8 cellular contexts compared by ENCODE assay signal in genomic region chr5:160370713-160371034, GRCh38. TPM values are rescaled to one million over a fixed set of nuclear protein-coding genes. Genes with fewer than 3 reads are reported as not detected.
DNase-seq lines count a peak whose midpoint lies in the region; ATAC-seq and TF ChIP-seq lines count a peak whose summit lies in the region.

No MANE protein-coding gene starts in this region.

- H3K36me3 Mint-ChIP-seq in neural progenitor cell, result no peaks in the 10 kb centered on the region

- H3K9me3 ChIP-seq in AG04450 (ENCODE audit: control insufficient read depth, insufficient read depth, low read length) (peaks cover 2% of the 10 kb centered on the region; the same call in 1 of the 2 replicates), neural progenitor cell (ENCODE audit: low read depth) (no peaks in the 10 kb centered on the region)

- H3K79me2 ChIP-seq in neural progenitor cell (ENCODE audit: low read depth), result no peaks in the 10 kb centered on the region

- DNase-seq in AG04450 (ENCODE audit: low read depth, low spot score) (no peak), epithelial cell of esophagus (ENCODE audit: low read depth) (no peak), neural progenitor cell (ENCODE audit: low spot score) (no peak), putamen (ENCODE audit: low spot score) (no peak)

- H3K4me2 ChIP-seq in neural progenitor cell, result peak overlapping the region; percentile 81

- peaks cover 9% of the 10 kb centered on the region for H3K27me3 Mint-ChIP-seq in neural progenitor cell (ENCODE audit: insufficient read depth, low read depth)

- H3K4me1 ChIP-seq in neural progenitor cell, result no peaks in the 10 kb centered on the region

- H3K27ac ChIP-seq in AG04450 (ENCODE audit: low read depth, low read length) (no peak overlapping the region), neural progenitor cell (no peak overlapping the region)

- no peak for TF ChIP-seq EP300 in Ishikawa (IDR thresholded peaks at IDR 0.05; ENCODE audit: borderline replicate concordance)

- H3K9me3 Mint-ChIP-seq in neural progenitor cell, result peaks cover 4% of the 10 kb centered on the region

- peak overlapping the region; percentile 65 for H3K4me3 ChIP-seq in AG04450 (ENCODE audit: low read depth, low read length)
- H3K4me3 ChIP-seq in epithelial cell of esophagus (ENCODE audit: low read length), result peak overlapping the region; percentile 29
- peak overlapping the region; percentile 48 for H3K4me3 ChIP-seq in neural progenitor cell

- peak overlapping the region; percentile 88 for H2AFZ ChIP-seq in neural progenitor cell (replicated peaks)

- no peak overlapping the region for H3K9ac ChIP-seq in neural progenitor cell

- peak overlapping the region; percentile 78 for H3K4me3 Mint-ChIP-seq in neural progenitor cell

- H4K20me1 ChIP-seq in neural progenitor cell (ENCODE audit: low read depth), result no peaks in the 10 kb centered on the region

- H3K4me1 Mint-ChIP-seq in neural progenitor cell, result peaks cover 7% of the 10 kb centered on the region

- H3K36me3 ChIP-seq in neural progenitor cell, result no peaks in the 10 kb centered on the region

- peaks cover 15% of the 10 kb centered on the region for H3K27me3 ChIP-seq in AG04450 (ENCODE audit: control insufficient read depth, insufficient read depth, low read length)
- peaks cover 59% of the 10 kb centered on the region for H3K27me3 ChIP-seq in neural progenitor cell

- POLR2A ChIA-PET in AG04450 (lab: Yijun Ruan, JAX), result interaction anchor here (0.8 to 1.0 kb wide), 2 partner anchors 8 to 30 kb away, joined by 3 read pairs; no protein-coding TSS in a partner anchor

- peaks cover 9% of the 10 kb centered on the region for H3F3A ChIP-seq in neural progenitor cell (ENCODE audit: low read depth)

- ATAC-seq in HG03025 (IDR thresholded peaks at IDR 0.05; ENCODE audit: low FRiP score, unreplicated experiment) (no peak), GM19328 (IDR thresholded peaks at IDR 0.05; ENCODE audit: unreplicated experiment) (no peak), GM18907 (IDR thresholded peaks at IDR 0.05; ENCODE audit: unreplicated experiment) (no peak)

- H3K27ac Mint-ChIP-seq in neural progenitor cell, result no peak overlapping the region

- CTCF ChIA-PET in AG04450 (lab: Charles Lee), result interaction anchor here (0.6 to 2.8 kb wide), 7 partner anchors 9 to 349 kb away, joined by 3 to 12 read pairs (median 4); no protein-coding TSS in a partner anchor

- no peak for TF ChIP-seq RAD21 in Ishikawa (IDR thresholded peaks at IDR 0.05; ENCODE audit: low read depth)

- TF ChIP-seq CTCF in AG04450 (IDR thresholded peaks at IDR 0.05; ENCODE audit: low read depth, low read length) (no peak), epithelial cell of esophagus (IDR thresholded peaks at IDR 0.05; ENCODE audit: insufficient read depth, low read depth, low read length, missing control alignments) (no peak), neural progenitor cell (IDR thresholded peaks at IDR 0.05) (no peak)

TF ChIP-seq in Ishikawa, 13 proteins besides CTCF, POLR2A, EP300 and RAD21:
- no peak for TF ChIP-seq CEBPB (IDR thresholded peaks at IDR 0.05)
- TF ChIP-seq, protein P1, sequence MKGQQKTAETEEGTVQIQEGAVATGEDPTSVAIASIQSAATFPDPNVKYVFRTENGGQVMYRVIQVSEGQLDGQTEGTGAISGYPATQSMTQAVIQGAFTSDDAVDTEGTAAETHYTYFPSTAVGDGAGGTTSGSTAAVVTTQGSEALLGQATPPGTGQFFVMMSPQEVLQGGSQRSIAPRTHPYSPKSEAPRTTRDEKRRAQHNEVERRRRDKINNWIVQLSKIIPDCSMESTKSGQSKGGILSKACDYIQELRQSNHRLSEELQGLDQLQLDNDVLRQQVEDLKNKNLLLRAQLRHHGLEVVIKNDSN (IDR thresholded peaks at IDR 0.05), result no peak
- no peak for TF ChIP-seq FOXM1 (IDR thresholded peaks at IDR 0.05; ENCODE audit: borderline replicate concordance, low read depth)
- TF ChIP-seq YY1 (IDR thresholded peaks at IDR 0.05; ENCODE audit: low read depth), result 0 out of 2 replicates have a peak, but pooled peaks have one; percentile 3

RNA-seq across cellular contexts. Expression of gene C1QTNF2, which starts 0.2 kb away (rescaled TPM):
- 1.1 TPM in 2 replicates for polyA plus RNA-seq in AG04450 (2011; rRNA removed)
- 0.61 and 0.69 TPM in 2 replicates for polyA minus RNA-seq in AG04450 (2011; rRNA and poly(A)+ RNA removed)
- 0.06 and 0.25 TPM in 2 replicates for total RNA-seq in neural progenitor cell (ENCODE audit: low replicate concordance)

RNA-seq across cellular contexts. Expression of gene FAM200C, which starts 29.2 kb away (rescaled TPM):
- polyA plus RNA-seq in AG04450 (2011; rRNA removed), result 3.6 and 5.3 TPM in 2 replicates
- polyA minus RNA-seq in AG04450 (2011; rRNA and poly(A)+ RNA removed), result 3.4 and 4.7 TPM in 2 replicates
- total RNA-seq in neural progenitor cell (ENCODE audit: low replicate concordance), result 15.8 and 25.3 TPM in 2 replicates

RNA-seq across cellular contexts. Expression of gene SLU7, which starts 48.2 kb away (rescaled TPM):
- 32.9 and 59.5 TPM in 2 replicates for polyA plus RNA-seq in AG04450 (2011; rRNA removed)
- polyA minus RNA-seq in AG04450 (2011; rRNA and poly(A)+ RNA removed), result 13.9 and 25.1 TPM in 2 replicates
- 41.2 and 48.5 TPM in 2 replicates for total RNA-seq in neural progenitor cell (ENCODE audit: low replicate concordance)

RNA-seq across cellular contexts. Expression of gene PTTG1, which starts 51.0 kb away (rescaled TPM):
- polyA plus RNA-seq in AG04450 (2011; rRNA removed), result 45.5 and 67.4 TPM in 2 replicates
- polyA minus RNA-seq in AG04450 (2011; rRNA and poly(A)+ RNA removed), result 24.3 and 29.1 TPM in 2 replicates
- 425 and 435 TPM in 2 replicates for total RNA-seq in neural progenitor cell (ENCODE audit: low replicate concordance)

RNA-seq across cellular contexts. Expression of gene CCNJL, which starts 58.3 kb away (rescaled TPM):
- polyA plus RNA-seq in AG04450 (2011; rRNA removed), result 3.8 and 4.4 TPM in 2 replicates
- 5.6 and 5.8 TPM in 2 replicates for polyA minus RNA-seq in AG04450 (2011; rRNA and poly(A)+ RNA removed)
- total RNA-seq in neural progenitor cell (ENCODE audit: low replicate concordance), result 8.4 and 9.4 TPM in 2 replicates
